Comparison of ENCODE assay signal across 8 cellular contexts in genomic region chr17:17724307-17724921, GRCh38. TPM values are rescaled to one million over a fixed set of nuclear protein-coding genes. Genes with fewer than 3 reads are reported as not detected.
DNase-seq lines count a peak whose midpoint lies in the region; ATAC-seq and TF ChIP-seq lines count a peak whose summit lies in the region.

No MANE protein-coding gene starts in this region.

- peaks cover 11% of the 10 kb centered on the region for H3K4me1 ChIP-seq in ovary (ENCODE audit: insufficient read depth)

- H3K9me3 ChIP-seq in ovary, result no peaks in the 10 kb centered on the region

- ATAC-seq in SK-N-SH treated with all-trans-retinoic acid at 6 μM for 48 hours, result peak; percentile 8; the same call in 1 of the 3 replicates

- no peak for TF ChIP-seq EP300 in ovary (IDR thresholded peaks at IDR 0.05)

- 0 to 1% (median 1%) methylated on average over 44 to 46 of the region's 46 CpGs for WGBS in ovary, 3 donors

- TF ChIP-seq POLR2A in ovary (IDR thresholded peaks at IDR 0.05), result no peak

- H3K27me3 ChIP-seq in ovary, result no peaks in the 10 kb centered on the region

- H3K4me3 ChIP-seq in fibroblast of mammary gland (ENCODE audit: control insufficient read depth, low read depth, low read length), result peak overlapping the region; percentile 48
- peak overlapping the region; percentile 41 for H3K4me3 ChIP-seq in ovary

- H3K36me3 ChIP-seq in ovary, result no peaks in the 10 kb centered on the region

- peak; percentile 70 for DNase-seq in activated CD8-positive, alpha-beta memory T cell treated with anti-CD3 and anti-CD28 coated beads for 24 hours
- no peak for DNase-seq in activated CD8-positive, alpha-beta memory T cell treated with anti-CD3 and anti-CD28 coated beads, Interleukin-2, amount 50 U/mL, for 4 hours
- DNase-seq in fibroblast of mammary gland (ENCODE audit: low read depth), result no peak
- peak in 3 of 5 donors; percentile 58 to 69 (median 58) for DNase-seq in ovary
- no peak for DNase-seq in DMS114 treated with DMSO at 0.1 percent for 48 hours (lab: John Stamatoyannopoulos, UW; ENCODE audit: unreplicated experiment)
- DNase-seq in OCI-M2 (lab: John Stamatoyannopoulos, UW; ENCODE audit: unreplicated experiment), result no peak
- DNase-seq in KBM-7, result no peak

- H3K27ac ChIP-seq in ovary, result peak overlapping the region in 1 of 2 donors; percentile 39

- no peak for TF ChIP-seq CTCF in fibroblast of mammary gland (conservative IDR thresholded peaks at IDR 0.05; ENCODE audit: control insufficient read depth, insufficient read depth, low read depth, low read length)
- TF ChIP-seq CTCF in ovary (IDR thresholded peaks at IDR 0.05), result no peak

- intact Hi-C loops in ovary (cut with DNase I), result no loop called here

- in situ Hi-C loops in KBM-7 (cut with MboI; ENCODE audit: low pct_unique_long_range_greater_than_20kb, low sequenced_read_pairs), result no loop called here

TF ChIP-seq in SK-N-SH treated with all-trans-retinoic acid at 6 μM for 48 hours, 23 proteins besides CTCF, POLR2A, EP300 and RAD21:
- TF ChIP-seq SNAI2 (CRISPR knock-in tag; IDR thresholded peaks at IDR 0.05) (no peak), GLIS3 (CRISPR knock-in tag; IDR thresholded peaks at IDR 0.05) (no peak), TSHZ2 (CRISPR knock-in tag; IDR thresholded peaks at IDR 0.05) (no peak), ZFP3 (CRISPR knock-in tag; IDR thresholded peaks at IDR 0.05) (no peak), RARB (CRISPR knock-in tag; IDR thresholded peaks at IDR 0.05) (no peak), ZNF565 (CRISPR knock-in tag; conservative IDR thresholded peaks at IDR 0.05; ENCODE audit: low read depth) (no peak), ZNF70 (CRISPR knock-in tag; IDR thresholded peaks at IDR 0.05) (no peak), PPARA (CRISPR knock-in tag; IDR thresholded peaks at IDR 0.05; ENCODE audit: borderline replicate concordance) (no peak), TCF4 (CRISPR knock-in tag; IDR thresholded peaks at IDR 0.05; ENCODE audit: borderline replicate concordance) (no peak), PATZ1 (CRISPR knock-in tag; IDR thresholded peaks at IDR 0.05; ENCODE audit: borderline replicate concordance) (no peak), OSR1 (CRISPR knock-in tag; IDR thresholded peaks at IDR 0.05) (no peak), TOX (CRISPR knock-in tag; IDR thresholded peaks at IDR 0.05; ENCODE audit: borderline replicate concordance) (no peak), ESRRG (CRISPR knock-in tag; IDR thresholded peaks at IDR 0.05) (no peak)
TF ChIP-seq in SK-N-SH treated with all-trans-retinoic acid at 6 μM for 48 hours: peak in this region for 0.

RNA-seq across cellular contexts. Expression of gene RAI1, which starts 43.2 kb away (rescaled TPM):
- 10 to 100 TPM; 16.3 to 57.7 (median 37.5) TPM for total RNA-seq in ovary
- 10 to 100 TPM in 1 of 2 donors, 1 to 10 TPM in 1; 1.5 to 14.5 TPM for polyA plus RNA-seq in ovary

Comparison
In these comparisons a context has a peak if more than half of its experiments do, and no peak if none do; other contexts are left out.
1. DNase-seq: peak in activated CD8-positive, alpha-beta memory T cell treated with anti-CD3 and anti-CD28 coated beads for 24 hours (single experiment) and ovary (3 of 5); none in activated CD8-positive, alpha-beta memory T cell treated with anti-CD3 and anti-CD28 coated beads, Interleukin-2, amount 50 U/mL, for 4 hours (single experiment), fibroblast of mammary gland (single experiment), DMS114 treated with DMSO at 0.1 percent for 48 hours (single experiment), OCI-M2 (single experiment) and KBM-7 (single experiment).